ENCODE assay signal across 15 cellular contexts in genomic region chr9:113573959-113574352, GRCh38.
DNase-seq lines count a peak whose midpoint lies in the region; ATAC-seq and TF ChIP-seq lines count a peak whose summit lies in the region.
"Had no signal": no experiment of that assay in that cellular context is flagged by ENCODE, and none has a peak within 500 bp of the region (broad histone marks: within the 10 kb centered on the region; RNA-seq: fewer than 3 reads in every experiment).

No MANE protein-coding gene starts in this region.

- POLR2A ChIA-PET in MCF 10A (lab: Yijun Ruan, JAX): interaction anchor here (2.2 kb wide), 1 partner anchor 8 kb away, joined by 10 read pairs; no protein-coding TSS in a partner anchor
- POLR2A ChIA-PET in RWPE1 (lab: Yijun Ruan, JAX; ENCODE audit: low non-redundant PET): interaction anchor here (1.5 kb wide), 1 partner anchor 8 kb away, joined by 7 read pairs; no protein-coding TSS in a partner anchor
- POLR2A ChIA-PET in A673 (lab: Charles Lee; ENCODE audit: low non-redundant PET): no interaction called here

- peaks cover 11% of the 10 kb centered on the region for H3K36me3 Mint-ChIP-seq in MCF 10A (ENCODE audit: insufficient read depth, unreplicated experiment)
- H3K36me3 Mint-ChIP-seq in stimulated activated effector memory CD8-positive, alpha-beta T cell treated with anti-CD3 and anti-CD28 coated beads, Interleukin-12 subunit alpha, Interleukin-12 subunit beta, amount 100 ng/mL, for 72 hours: peaks cover 38% of the 10 kb centered on the region
- H3K36me3 Mint-ChIP-seq: WTC11 had no signal

- H3K9me3 ChIP-seq in breast epithelium: no peaks in the 10 kb centered on the region
- no peaks in the 10 kb centered on the region for H3K9me3 ChIP-seq in right cardiac atrium (ENCODE audit: control insufficient read depth, low read length)
- H3K9me3 ChIP-seq in A673 (ENCODE audit: low read depth, low read length, poor library complexity, severe bottlenecking): no peaks in the 10 kb centered on the region
- H3K9me3 ChIP-seq: gastroesophageal sphincter had no signal

- TF ChIP-seq POLR2A in breast epithelium (IDR thresholded peaks at IDR 0.05): no peak

- no peaks in the 10 kb centered on the region for H3K27me3 Mint-ChIP-seq in MCF 10A (ENCODE audit: insufficient read depth, unreplicated experiment)

- no peak overlapping the region for H3K27ac Mint-ChIP-seq in MCF 10A (ENCODE audit: low read depth, unreplicated experiment)
- peak overlapping the region; percentile 90 for H3K27ac Mint-ChIP-seq in stimulated activated effector memory CD8-positive, alpha-beta T cell treated with anti-CD3 and anti-CD28 coated beads, Interleukin-12 subunit alpha, Interleukin-12 subunit beta, amount 100 ng/mL, for 72 hours
- H3K27ac Mint-ChIP-seq: neural progenitor cell, WTC11 had no signal

- H3K4me3 Mint-ChIP-seq in MCF 10A (ENCODE audit: unreplicated experiment): no peak overlapping the region
- no peak overlapping the region for H3K4me3 Mint-ChIP-seq in stimulated activated effector memory CD8-positive, alpha-beta T cell treated with anti-CD3 and anti-CD28 coated beads, Interleukin-12 subunit alpha, Interleukin-12 subunit beta, amount 100 ng/mL, for 72 hours
- H3K4me3 Mint-ChIP-seq: neural progenitor cell, WTC11 had no signal

- BruUV-seq in MCF 10A (replicated peaks; lab: Mats Ljungman, UMichigan) (no TSS peak), A673 (replicated peaks; lab: Mats Ljungman, UMichigan) (no TSS peak)

- no peaks in the 10 kb centered on the region for H3K9me3 Mint-ChIP-seq in MCF 10A (ENCODE audit: unreplicated experiment)
- H3K9me3 Mint-ChIP-seq in stimulated activated effector memory CD8-positive, alpha-beta T cell treated with anti-CD3 and anti-CD28 coated beads, Interleukin-12 subunit alpha, Interleukin-12 subunit beta, amount 100 ng/mL, for 72 hours: no peaks in the 10 kb centered on the region

- H3K36me3 ChIP-seq in breast epithelium (no peaks in the 10 kb centered on the region), A673 (ENCODE audit: insufficient read depth, low read length, poor library complexity, severe bottlenecking) (no peaks in the 10 kb centered on the region)
- H3K36me3 ChIP-seq: gastroesophageal sphincter, neural progenitor cell had no signal

- DNase-seq in breast epithelium (ENCODE audit: low spot score in 2 of 2): no peak
- DNase-seq in MCF 10A (ENCODE audit: unreplicated experiment): no peak
- DNase-seq in RWPE1 (ENCODE audit: low spot score): no peak
- no peak for DNase-seq in right cardiac atrium
- DNase-seq in stimulated activated effector memory CD8-positive, alpha-beta T cell treated with anti-CD3 and anti-CD28 coated beads, Interleukin-12 subunit alpha, Interleukin-12 subunit beta, amount 100 ng/mL, for 72 hours (ENCODE audit: low spot score in 2 of 2): no peak
- no peak for DNase-seq in NCI-H524 treated with DMSO at 0.1 percent for 48 hours (lab: John Stamatoyannopoulos, UW)
- no peak for DNase-seq in dorsolateral prefrontal cortex
- DNase-seq in A673 (ENCODE audit: low spot score): no peak
- DNase-seq: activated gamma-delta T cell; NCI-H187; NCI-H345; stimulated activated CD4-positive, alpha-beta T cell treated with anti-CD3 and anti-CD28 coated beads, Interleukin-15, amount 100 ng/mL, for 24 hours had no signal

- H3K4me1 ChIP-seq in breast epithelium: peaks cover 0 to 18% of the 10 kb centered on the region in 2 donors
- peaks cover 30% of the 10 kb centered on the region for H3K4me1 ChIP-seq in right cardiac atrium (ENCODE audit: control insufficient read depth, insufficient read depth, low read length)
- no peaks in the 10 kb centered on the region for H3K4me1 ChIP-seq in A673 (ENCODE audit: insufficient read depth, low read length, poor library complexity, severe bottlenecking)
- H3K4me1 ChIP-seq: neural progenitor cell had no signal

- H3K4me1 Mint-ChIP-seq in MCF 10A (ENCODE audit: insufficient read depth, unreplicated experiment): peaks cover 45% of the 10 kb centered on the region
- peaks cover 92% of the 10 kb centered on the region for H3K4me1 Mint-ChIP-seq in stimulated activated effector memory CD8-positive, alpha-beta T cell treated with anti-CD3 and anti-CD28 coated beads, Interleukin-12 subunit alpha, Interleukin-12 subunit beta, amount 100 ng/mL, for 72 hours

- TF ChIP-seq CTCF in breast epithelium (IDR thresholded peaks at IDR 0.05) (no peak), MCF 10A (IDR thresholded peaks at IDR 0.05; ENCODE audit: unreplicated experiment) (no peak), RWPE1 (conservative IDR thresholded peaks at IDR 0.05; ENCODE audit: low read depth) (no peak), dorsolateral prefrontal cortex (IDR thresholded peaks at IDR 0.05 in 54 of 56, conservative IDR thresholded peaks at IDR 0.05 in 2 of 56; ENCODE audit: low read depth in 1 of 56, partially characterized antibody in 56 of 56) (no peak), A673 (conservative IDR thresholded peaks at IDR 0.05; ENCODE audit: low read depth, low read length) (no peak)

- intact Hi-C loops in breast epithelium (cut with DNase I; ENCODE audit: low total_unique reads) (no loop called here), MCF 10A (cut with micrococcal nuclease) (no loop called here), right cardiac atrium (cut with DNase I) (no loop called here), dorsolateral prefrontal cortex (cut with DNase I) (no loop called here), A673 (cut with micrococcal nuclease; ENCODE audit: unreplicated experiment) (no loop called here)

- CTCF ChIA-PET in MCF 10A (lab: Yijun Ruan, JAX): interaction anchor here (0.7 to 2.9 kb wide), 3 partner anchors 8 to 25 kb away, joined by 3 to 10 read pairs (median 4); no protein-coding TSS in a partner anchor
- CTCF ChIA-PET in RWPE1 (lab: Yijun Ruan, JAX): interaction anchor here (0.6 kb wide), 1 partner anchor 699 kb away, joined by 3 read pairs; no protein-coding TSS in a partner anchor
- CTCF ChIA-PET in A673 (lab: Charles Lee): no interaction called here

- H3K27me3 ChIP-seq in breast epithelium (no peaks in the 10 kb centered on the region), right cardiac atrium (ENCODE audit: control insufficient read depth, insufficient read depth) (no peaks in the 10 kb centered on the region), dorsolateral prefrontal cortex (no peaks in the 10 kb centered on the region), A673 (replicated peaks; ENCODE audit: insufficient read depth, low read depth, low read length, poor library complexity) (no peaks in the 10 kb centered on the region)
- H3K27me3 ChIP-seq: gastroesophageal sphincter, neural progenitor cell had no signal

- WGBS in right cardiac atrium: 59% methylated on average over 2 of the region's 2 CpGs

- no peak for ATAC-seq in right cardiac atrium
- ATAC-seq in stimulated activated effector memory CD8-positive, alpha-beta T cell treated with anti-CD3 and anti-CD28 coated beads, Interleukin-12 subunit alpha, Interleukin-12 subunit beta, amount 100 ng/mL, for 72 hours: no peak
- ATAC-seq: gastroesophageal sphincter, WTC11 had no signal

- H3K4me3 ChIP-seq in breast epithelium (no peak overlapping the region), right cardiac atrium (ENCODE audit: low read length) (no peak overlapping the region), dorsolateral prefrontal cortex (no peak overlapping the region), A673 (ENCODE audit: low read depth, low read length, poor library complexity, severe bottlenecking) (no peak overlapping the region)
- H3K4me3 ChIP-seq: gastroesophageal sphincter, neural progenitor cell had no signal

- H3K27ac ChIP-seq in breast epithelium (peak overlapping the region; percentile 75 to 84), RWPE1 (peak overlapping the region; percentile 76), right cardiac atrium (ENCODE audit: low read length) (peak overlapping the region; percentile 73), dorsolateral prefrontal cortex (peak overlapping the region in 4 of 59 donors; percentile 24 to 69 (median 32)), A673 (ENCODE audit: low read depth, low read length, poor library complexity, severe bottlenecking) (no peak overlapping the region)
- H3K27ac ChIP-seq: neural progenitor cell had no signal
